Comparison of ENCODE assay signal across 8 cellular contexts in genomic region chr2:108719149-108720044, GRCh38. TPM values are rescaled to one million over a fixed set of nuclear protein-coding genes. Genes with fewer than 3 reads are reported as not detected.
DNase-seq lines count a peak whose midpoint lies in the region; ATAC-seq and TF ChIP-seq lines count a peak whose summit lies in the region.

Gene RANBP2 (plus strand): TSS chr2:108719482. CDS start chr2:108719607, 125 bp downstream.

- H3K4me3 Mint-ChIP-seq in natural killer cell treated with Interleukin-12 subunit alpha and Interleukin-12 subunit beta and Interleukin-15 and Interleukin-18, amount 100 ng/mL, for 72 hours: peak within 1 kb of the TSS; percentile 99

- H3K4me3 ChIP-seq in HAP-1 (peak within 1 kb of the TSS; percentile 84), MG63 (peak within 1 kb of the TSS; percentile 90), fibroblast of pulmonary artery (replicated peaks; ENCODE audit: low read depth, low read length) (peak within 1 kb of the TSS; percentile 80)

- in situ Hi-C loops in G401 (cut with HindIII; ENCODE audit: low sequenced_read_pairs): no loop called here
- in situ Hi-C loops in HAP-1 (cut with MboI; ENCODE audit: low sequenced_read_pairs): no loop called here

- no peak for TF ChIP-seq CTCF in fibroblast of pulmonary artery (IDR thresholded peaks at IDR 0.05; ENCODE audit: low read length, missing control alignments)

- peak; percentile 99 to 100 for ATAC-seq in natural killer cell treated with Interleukin-12 subunit alpha and Interleukin-12 subunit beta and Interleukin-15 and Interleukin-18, amount 100 ng/mL, for 72 hours

- H3K36me3 ChIP-seq in HAP-1 (replicated peaks) (no peaks in the 10 kb centered on the region), MG63 (0 out of 2 replicates have a peak, but pooled peaks cover 3% of the 10 kb centered on the region)

- H3K9me3 ChIP-seq in HAP-1 (no peaks in the 10 kb centered on the region), MG63 (no peaks in the 10 kb centered on the region)

- no peaks in the 10 kb centered on the region for H3K9me3 Mint-ChIP-seq in natural killer cell treated with Interleukin-12 subunit alpha and Interleukin-12 subunit beta and Interleukin-15 and Interleukin-18, amount 100 ng/mL, for 72 hours

- H3K27me3 ChIP-seq in HAP-1 (ENCODE audit: low read depth) (no peaks in the 10 kb centered on the region), MG63 (no peaks in the 10 kb centered on the region)

- peaks cover 4% of the 10 kb centered on the region for H3K4me1 ChIP-seq in HAP-1

- H3K36me3 Mint-ChIP-seq in natural killer cell treated with Interleukin-12 subunit alpha and Interleukin-12 subunit beta and Interleukin-15 and Interleukin-18, amount 100 ng/mL, for 72 hours: no peaks in the 10 kb centered on the region

- peaks cover 14 to 16% of the 10 kb centered on the region in 2 donors for H3K4me1 Mint-ChIP-seq in natural killer cell treated with Interleukin-12 subunit alpha and Interleukin-12 subunit beta and Interleukin-15 and Interleukin-18, amount 100 ng/mL, for 72 hours (ENCODE audit: low read depth in 2 of 2)

- no peaks in the 10 kb centered on the region for H3K27me3 Mint-ChIP-seq in natural killer cell treated with Interleukin-12 subunit alpha and Interleukin-12 subunit beta and Interleukin-15 and Interleukin-18, amount 100 ng/mL, for 72 hours

- H3K27ac Mint-ChIP-seq in natural killer cell treated with Interleukin-12 subunit alpha and Interleukin-12 subunit beta and Interleukin-15 and Interleukin-18, amount 100 ng/mL, for 72 hours: peak within 1 kb of the TSS; percentile 97 to 98

- DNase-seq in G401 (ENCODE audit: low spot score) (peak; percentile 96), HAP-1 (ENCODE audit: low spot score in 2 of 2) (peak; percentile 94 to 95), MG63 (peak; percentile 98), SHP77 (lab: John Stamatoyannopoulos, UW) (peak; percentile 90 to 96), fibroblast of pulmonary artery (ENCODE audit: low read depth) (peak; percentile 99)
- peak; percentile 88 for DNase-seq in activated effector memory CD4-positive, alpha-beta T cell treated with Interleukin-2 at 50 U/mL for 16 hours
- DNase-seq in natural killer cell treated with Interleukin-12 subunit alpha and Interleukin-12 subunit beta and Interleukin-15 and Interleukin-18, amount 100 ng/mL, for 72 hours (ENCODE audit: low spot score): peak; percentile 95
- peak; percentile 94 for DNase-seq in stimulated activated naive CD4-positive, alpha-beta T cell treated with Interleukin-2 at 50 U/mL for 16 hours (lab: John Stamatoyannopoulos, UW)

RNA-seq across cellular contexts. Expression of gene RANBP2, which starts in this region (rescaled TPM):
- total RNA-seq in G401 (2014; rRNA removed; shearing (Covaris generic)): 27.2 and 46.8 TPM in 2 replicates
- total RNA-seq in MG63 (2014; rRNA removed; shearing (Covaris generic); ENCODE audit: low replicate concordance): 13.4 and 25.7 TPM in 2 replicates
- 10 to 100 TPM; 58.0 to 79.3 TPM for total RNA-seq in natural killer cell treated with Interleukin-12 subunit alpha and Interleukin-12 subunit beta and Interleukin-15 and Interleukin-18, amount 100 ng/mL, for 72 hours

Comparison
In these comparisons a context has a peak if more than half of its experiments do, and no peak if none do; other contexts are left out.
1. Peak in every context shown above with its lines: DNase-seq, ATAC-seq and H3K4me3 ChIP-seq.